Comparison of ENCODE assay signal across 8 cellular contexts in the genomic region with DNA sequence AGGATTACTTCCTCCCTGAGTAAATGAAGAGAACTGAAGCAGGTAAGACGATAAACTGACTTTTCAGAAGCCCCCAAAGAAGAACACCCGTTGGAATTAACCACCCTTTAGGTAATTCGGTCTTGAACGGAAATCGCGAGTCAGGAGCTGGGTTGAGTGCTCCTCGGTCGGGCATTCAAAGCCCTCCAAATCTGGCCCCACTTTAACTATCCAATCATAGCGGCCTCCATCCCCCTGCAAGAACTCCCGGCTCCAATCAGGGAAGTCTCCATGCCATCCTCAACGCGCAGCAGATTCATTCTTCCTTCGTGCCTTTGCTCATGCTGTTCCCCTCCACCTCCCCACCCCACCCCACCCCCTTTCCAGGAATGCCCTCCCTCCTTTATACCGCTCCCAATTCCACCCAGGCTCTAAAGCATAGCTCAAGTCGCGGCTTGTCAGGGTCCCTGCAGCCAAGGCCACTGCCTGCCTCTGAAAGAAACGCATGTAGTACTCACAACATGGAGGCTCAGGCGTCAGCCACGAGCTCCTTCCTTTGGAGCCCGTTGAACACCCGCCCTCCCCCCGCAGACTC. TPM values are rescaled to one million over a fixed set of nuclear protein-coding genes. Genes with fewer than 3 reads are reported as not detected.
DNase-seq lines count a peak whose midpoint lies in the region; ATAC-seq lines count a peak whose summit lies in the region.

No MANE protein-coding gene starts in this region.

- peak overlapping the region; percentile 65 to 78 (median 77) for H3K9ac ChIP-seq in skeletal muscle tissue (ENCODE audit: low read depth in 1 of 3, low read length in 3 of 3)

- ATAC-seq in HG03097 (IDR thresholded peaks at IDR 0.05; ENCODE audit: low FRiP score, unreplicated experiment): no peak

- H3K4me1 ChIP-seq in skeletal muscle tissue (ENCODE audit: control insufficient read depth in 3 of 3, insufficient read depth in 3 of 3, low read length in 3 of 3): peaks cover 12 to 19% (median 16%) of the 10 kb centered on the region in 3 donors

- peak overlapping the region; percentile 75 for H3K27ac ChIP-seq in caudate nucleus (ENCODE audit: low read depth, low read length)
- peak overlapping the region; percentile 78 for H3K27ac ChIP-seq in skeletal muscle tissue (ENCODE audit: low read depth, low read length)

- peak overlapping the region; percentile 76 to 86 (median 80) for H3K4me3 ChIP-seq in skeletal muscle tissue (ENCODE audit: low read length in 3 of 3)

- DNase-seq in NCI-H2171 treated with DMSO at 0.1 percent for 48 hours (lab: John Stamatoyannopoulos, UW) (peak; percentile 39), NCI-H2171 (lab: John Stamatoyannopoulos, UW) (no peak), NCI-H1417 treated with DMSO at 0.1 percent for 48 hours (lab: John Stamatoyannopoulos, UW) (peak; percentile 72), T-helper 9 cell (peak; percentile 1), caudate nucleus (lab: John Stamatoyannopoulos, UW) (peak in 58 of 61 donors; percentile 5 to 84 (median 56)), iris pigment epithelial cell (ENCODE audit: low read depth) (peak; percentile 78)

- H3K27me3 ChIP-seq in skeletal muscle tissue (ENCODE audit: control insufficient read depth in 3 of 3, insufficient read depth in 3 of 3, low read length in 3 of 3): no peaks in the 10 kb centered on the region

- no peaks in the 10 kb centered on the region for H3K36me3 ChIP-seq in skeletal muscle tissue (ENCODE audit: control insufficient read depth in 3 of 3, insufficient read depth in 3 of 3, low read length in 3 of 3)

- H3K9me3 ChIP-seq in skeletal muscle tissue (ENCODE audit: control insufficient read depth in 3 of 3, low read length in 3 of 3): no peaks in the 10 kb centered on the region

RNA-seq across cellular contexts. Expression of a gene that starts 0.6 kb away (rescaled TPM):
- 7.3 TPM for total RNA-seq in skeletal muscle tissue
